13 cellular contexts compared by ENCODE assay signal in genomic region chr13:83882626-83882959, GRCh38. TPM values are rescaled to one million over a fixed set of nuclear protein-coding genes. Genes with fewer than 3 reads are reported as not detected.
DNase-seq lines count a peak whose midpoint lies in the region; ATAC-seq and TF ChIP-seq lines count a peak whose summit lies in the region.
"Had no signal": no experiment of that assay in that cellular context is flagged by ENCODE, and none has a peak within 500 bp of the region (broad histone marks: within the 10 kb centered on the region; RNA-seq: fewer than 3 reads in every experiment).

No MANE protein-coding gene starts in this region.

- no peaks in the 10 kb centered on the region for H3K79me2 ChIP-seq in mammary epithelial cell (ENCODE audit: insufficient read depth, low read length)

- intact Hi-C loops in mammary epithelial cell (cut with micrococcal nuclease) (no loop called here), colonic mucosa (cut with DNase I) (no loop called here), Right ventricle myocardium inferior (cut with DNase I) (no loop called here)

- CTCF ChIA-PET in mammary epithelial cell (lab: Charles Lee; ENCODE audit: low non-redundant PET), result no interaction called here

- no peak for ATAC-seq in Right ventricle myocardium inferior

- no peak for TF ChIP-seq CTCF in mammary epithelial cell (conservative IDR thresholded peaks at IDR 0.05 in 1 of 2, IDR thresholded peaks at IDR 0.05 in 1 of 2; ENCODE audit: extremely low read depth in 1 of 2, insufficient read depth in 1 of 2, low read depth in 1 of 2, low read length in 2 of 2)
- TF ChIP-seq CTCF in colonic mucosa (IDR thresholded peaks at IDR 0.05), result no peak

- H3K36me3 ChIP-seq in mammary epithelial cell (ENCODE audit: insufficient read depth, low read length), result no peaks in the 10 kb centered on the region
- no peaks in the 10 kb centered on the region for H3K36me3 ChIP-seq in colonic mucosa

- H4K20me1 ChIP-seq in mammary epithelial cell (ENCODE audit: insufficient read depth, low read length), result no peaks in the 10 kb centered on the region

- dilution Hi-C loops in mammary epithelial cell (cut with HindIII; ENCODE audit: low sequenced_read_pairs), result no loop called here

- H3K27me3 ChIP-seq in mammary epithelial cell (ENCODE audit: insufficient read depth, low read length), result peaks cover 43% of the 10 kb centered on the region
- H3K27me3 ChIP-seq in layer of hippocampus (ENCODE audit: control insufficient read depth, insufficient read depth, low read length), result no peaks in the 10 kb centered on the region
- no peaks in the 10 kb centered on the region for H3K27me3 ChIP-seq in colonic mucosa

- no peak overlapping the region for H2AFZ ChIP-seq in mammary epithelial cell (ENCODE audit: low read depth, low read length)

- H3K4me1 ChIP-seq in mammary epithelial cell (ENCODE audit: insufficient read depth, low read length) (peaks cover 18% of the 10 kb centered on the region), colonic mucosa (no peaks in the 10 kb centered on the region)

- 12% methylated on average over 9 of the region's 9 CpGs for WGBS in mammary epithelial cell (ENCODE audit: low coverage, missing lambda C conversion rate)

- in situ Hi-C loops in mammary epithelial cell (cut with MboI; ENCODE audit: low sequenced_read_pairs in 2 of 2), result no loop called here

- H3K27ac ChIP-seq in mammary epithelial cell (ENCODE audit: insufficient read depth, low read depth, low read length) (no peak overlapping the region), layer of hippocampus (ENCODE audit: low read depth, low read length) (peak overlapping the region; percentile 69), temporal lobe (ENCODE audit: low read depth, low read length) (peak overlapping the region; percentile 73), colonic mucosa (no peak overlapping the region)
- H3K27ac ChIP-seq: VCaP had no signal

- no peak overlapping the region for H3K9ac ChIP-seq in mammary epithelial cell (ENCODE audit: insufficient read depth, low read length)
- H3K9ac ChIP-seq in colonic mucosa (ENCODE audit: low read depth in 2 of 2, low read length in 2 of 2), result no peak overlapping the region

- H3K4me3 ChIP-seq in mammary epithelial cell (replicated peaks in 1 of 3; ENCODE audit: insufficient read depth in 1 of 3, low read depth in 2 of 3, low read length in 3 of 3) (no peak overlapping the region), colonic mucosa (no peak overlapping the region)

- H3K9me3 ChIP-seq in mammary epithelial cell (replicated peaks; ENCODE audit: insufficient read depth, low read length) (no peaks in the 10 kb centered on the region), colonic mucosa (no peaks in the 10 kb centered on the region)

- peak overlapping the region; percentile 72 for H3K4me2 ChIP-seq in mammary epithelial cell (ENCODE audit: insufficient read depth, low read depth, low read length)

- no TSS peak for BruUV-seq in mammary epithelial cell (replicated peaks; lab: Mats Ljungman, UMichigan)

- DNase-seq in NCI-H2227 (lab: John Stamatoyannopoulos, UW; ENCODE audit: unreplicated experiment), result peak; percentile 44
- DNase-seq in NCI-H2227 treated with DMSO at 0.1 percent for 48 hours (lab: John Stamatoyannopoulos, UW), result no peak
- no peak for DNase-seq in mammary epithelial cell
- DNase-seq in colonic mucosa, result no peak
- DNase-seq in Right ventricle myocardium inferior (ENCODE audit: missing footprints), result no peak
- DNase-seq in OCI-M2 (lab: John Stamatoyannopoulos, UW; ENCODE audit: unreplicated experiment), result no peak

RNA-seq across cellular contexts. Expression of gene SLITRK1, which starts 0.3 kb away (rescaled TPM):
- total RNA-seq in mammary epithelial cell (not detected), temporal lobe (30.7 TPM), colonic mucosa (not detected), Right ventricle myocardium inferior (not detected)
- not detected for polyA plus RNA-seq in mammary epithelial cell
- polyA minus RNA-seq in mammary epithelial cell, result not detected
- total RNA-seq: activated CD8-positive, alpha-beta memory T cell treated with anti-CD3 and anti-CD28 coated beads for 36 hours; bronchial epithelial cell; endothelial cell of umbilical vein; kidney epithelial cell had no signal
- polyA plus RNA-seq: endothelial cell of umbilical vein had no signal

Comparison
In these comparisons a context has a peak if more than half of its experiments do, and no peak if none do; other contexts are left out.
1. H3K27ac ChIP-seq: peak in layer of hippocampus (single experiment) and temporal lobe (single experiment); none in mammary epithelial cell (single experiment) and colonic mucosa (single experiment).
2. RNA of gene SLITRK1, which starts 0.3 kb away (total RNA-seq): 30.7 TPM in temporal lobe (single experiment); not detected in colonic mucosa, not detected in mammary epithelial cell and not detected in Right ventricle myocardium inferior (single experiment); every median in the first group is over 10 times any median in the second.